In the genomic region with DNA sequence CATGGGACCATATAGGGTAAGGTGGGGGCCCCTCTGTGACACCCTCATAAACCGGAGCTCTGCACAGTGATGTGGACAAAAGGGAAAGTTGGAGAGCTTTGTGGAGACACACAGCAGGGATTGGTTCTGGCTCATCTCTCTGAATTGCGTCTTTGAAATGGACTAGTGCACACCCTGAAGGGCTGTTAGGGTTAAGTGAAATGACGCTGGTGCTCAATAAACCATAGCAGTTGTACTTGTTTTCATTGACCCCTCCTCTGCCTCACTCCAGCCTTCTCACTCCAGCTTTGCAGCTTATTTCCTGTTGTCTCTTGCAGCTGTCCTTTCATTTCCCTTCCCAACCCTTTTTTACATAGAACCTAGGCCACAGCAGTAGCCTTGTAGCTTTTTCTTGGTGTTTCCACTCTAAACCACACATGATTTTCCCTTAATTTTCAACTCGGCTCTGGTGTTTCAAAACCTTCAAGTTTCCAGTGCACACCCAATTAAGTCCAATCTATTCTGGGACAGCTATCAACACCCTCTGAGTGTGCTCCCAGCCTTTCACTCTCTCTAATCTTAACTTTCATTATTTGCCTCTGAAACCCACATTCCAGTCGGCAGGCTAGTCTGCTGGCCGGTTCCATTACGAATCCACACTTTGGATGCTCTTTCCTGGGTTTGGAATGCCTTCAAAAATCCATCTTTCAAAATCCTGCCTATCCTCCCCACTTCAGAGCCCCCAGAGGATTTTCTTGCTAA, we compare ENCODE assay signal across 1 cellular context.
TF ChIP-seq lines count a peak whose summit lies in the region.

No MANE protein-coding gene starts in this region.

TF ChIP-seq in H1, 55 proteins besides CTCF, POLR2A, EP300 and RAD21:
- TF ChIP-seq CEBPB (IDR thresholded peaks at IDR 0.05; ENCODE audit: low read depth, low read length) (no peak), TEAD4 (IDR thresholded peaks at IDR 0.05; ENCODE audit: low read depth, low read length) (no peak), HDAC6 (IDR thresholded peaks at IDR 0.05; ENCODE audit: low read depth, low read length) (no peak), ZNF274 (IDR thresholded peaks at IDR 0.05; ENCODE audit: borderline replicate concordance, extremely low read depth, low read length) (no peak), NRF1 (IDR thresholded peaks at IDR 0.05; ENCODE audit: low read depth, low read length) (no peak), GTF2F1 (IDR thresholded peaks at IDR 0.05; ENCODE audit: borderline replicate concordance, low read depth, low read length) (no peak), POU5F1 (IDR thresholded peaks at IDR 0.05; ENCODE audit: low read depth, low read length) (no peak), YY1 (IDR thresholded peaks at IDR 0.05; ENCODE audit: low read depth, low read length) (no peak), SRF (IDR thresholded peaks at IDR 0.05; ENCODE audit: low read depth, low read length) (no peak), BACH1 (IDR thresholded peaks at IDR 0.05; ENCODE audit: low read length) (no peak), RNF2 (IDR thresholded peaks at IDR 0.05; ENCODE audit: borderline replicate concordance, low read depth, low read length, missing control alignments, poor library complexity, severe bottlenecking) (no peak), RXRA (IDR thresholded peaks at IDR 0.05; ENCODE audit: insufficient read depth, low read depth, low read length) (no peak), SP4 (IDR thresholded peaks at IDR 0.05; ENCODE audit: low read length) (no peak), POLR2AphosphoS5 (IDR thresholded peaks at IDR 0.05; ENCODE audit: low read depth, low read length) (no peak), BCL11A (IDR thresholded peaks at IDR 0.05; ENCODE audit: low read depth in 2 of 2, low read length in 2 of 2) (no peak), SUZ12 (IDR thresholded peaks at IDR 0.05; ENCODE audit: low read length) (no peak), SIX5 (IDR thresholded peaks at IDR 0.05; ENCODE audit: low read depth, low read length) (no peak)
- TF ChIP-seq, protein P1, sequence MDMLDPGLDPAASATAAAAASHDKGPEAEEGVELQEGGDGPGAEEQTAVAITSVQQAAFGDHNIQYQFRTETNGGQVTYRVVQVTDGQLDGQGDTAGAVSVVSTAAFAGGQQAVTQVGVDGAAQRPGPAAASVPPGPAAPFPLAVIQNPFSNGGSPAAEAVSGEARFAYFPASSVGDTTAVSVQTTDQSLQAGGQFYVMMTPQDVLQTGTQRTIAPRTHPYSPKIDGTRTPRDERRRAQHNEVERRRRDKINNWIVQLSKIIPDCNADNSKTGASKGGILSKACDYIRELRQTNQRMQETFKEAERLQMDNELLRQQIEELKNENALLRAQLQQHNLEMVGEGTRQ (IDR thresholded peaks at IDR 0.05; ENCODE audit: low read length), result no peak
- TF ChIP-seq, protein P2, sequence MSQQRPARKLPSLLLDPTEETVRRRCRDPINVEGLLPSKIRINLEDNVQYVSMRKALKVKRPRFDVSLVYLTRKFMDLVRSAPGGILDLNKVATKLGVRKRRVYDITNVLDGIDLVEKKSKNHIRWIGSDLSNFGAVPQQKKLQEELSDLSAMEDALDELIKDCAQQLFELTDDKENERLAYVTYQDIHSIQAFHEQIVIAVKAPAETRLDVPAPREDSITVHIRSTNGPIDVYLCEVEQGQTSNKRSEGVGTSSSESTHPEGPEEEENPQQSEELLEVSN (IDR thresholded peaks at IDR 0.05), result no peak
